Comparison of ENCODE assay signal across 8 cellular contexts in the genomic region with DNA sequence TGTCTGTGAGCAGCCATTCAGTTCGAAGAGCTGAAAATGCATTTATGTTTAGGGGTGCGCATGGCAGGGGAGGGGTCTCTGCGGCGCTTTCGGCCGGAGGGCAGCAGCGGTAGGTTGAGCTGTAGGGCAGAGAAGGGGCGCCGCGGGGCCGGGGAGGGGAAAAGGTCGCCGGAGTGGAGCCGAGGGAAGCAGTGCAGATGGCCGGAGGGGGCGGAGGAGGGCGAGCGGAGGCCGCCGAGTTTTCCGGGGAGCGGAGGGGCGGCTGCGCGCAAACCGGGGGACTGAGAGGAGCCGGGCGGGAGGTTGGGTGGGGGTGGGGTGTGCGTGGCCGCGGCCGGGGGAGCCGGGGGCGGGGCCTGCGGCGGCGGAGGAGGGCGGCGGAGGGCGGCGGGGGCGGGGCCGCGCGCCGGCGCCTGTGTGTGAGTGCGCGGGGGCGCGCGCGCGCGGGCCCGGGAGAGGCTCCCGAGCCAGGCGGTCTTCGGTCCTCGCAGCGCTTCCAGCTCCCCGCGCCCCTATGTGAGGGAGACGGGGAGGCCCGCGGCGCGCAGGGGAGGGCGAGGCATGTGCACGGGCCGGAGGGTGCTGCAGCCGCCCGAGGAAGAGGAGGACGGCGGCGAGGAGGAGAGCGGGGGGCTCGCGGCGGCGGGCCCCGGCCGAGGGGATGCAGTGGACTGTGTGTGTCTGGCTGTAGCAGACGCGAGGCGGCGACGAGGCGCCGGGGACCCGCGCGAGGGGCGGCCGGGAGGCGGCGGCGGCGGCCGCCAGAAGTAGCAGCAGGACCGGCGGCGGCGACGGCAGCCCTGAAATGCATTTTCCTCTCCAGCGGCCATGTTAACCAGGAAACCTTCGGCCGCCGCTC. TPM values are rescaled to one million over a fixed set of nuclear protein-coding genes. Genes with fewer than 3 reads are reported as not detected.
DNase-seq lines count a peak whose midpoint lies in the region; ATAC-seq and TF ChIP-seq lines count a peak whose summit lies in the region.

A gene (plus strand): TSS at position 440 of the 859 bp plus-strand sequence. CDS start 389 bp downstream, at position 829.

- peak within 1 kb of the TSS; percentile 96 to 99 (median 98) for H3K27ac ChIP-seq in Peyer's patch

- ATAC-seq in GM19467 (IDR thresholded peaks at IDR 0.05; ENCODE audit: unreplicated experiment): peak; percentile 41

- peaks cover 5% of the 10 kb centered on the region for H3K9me3 Mint-ChIP-seq in nephron progenitor cell

- TF ChIP-seq CTCF in Peyer's patch (IDR thresholded peaks at IDR 0.05): peak in 2 of 6 experiments; percentile 19 to 23
- no peak for TF ChIP-seq CTCF in nephron progenitor cell (IDR thresholded peaks at IDR 0.05)

- H3K4me1 ChIP-seq in Peyer's patch: peaks cover 0 to 20% (median 0%) of the 10 kb centered on the region in 4 donors

- no peaks in the 10 kb centered on the region for H3K9me3 ChIP-seq in Peyer's patch

- TF ChIP-seq POLR2A in Peyer's patch (IDR thresholded peaks at IDR 0.05): peak; percentile 85 to 92

- H3K36me3 Mint-ChIP-seq in nephron progenitor cell (ENCODE audit: low read depth): peaks cover 29% of the 10 kb centered on the region

- H3K27me3 ChIP-seq in Peyer's patch: no peaks in the 10 kb centered on the region

- H3K4me3 ChIP-seq in Peyer's patch: peak within 1 kb of the TSS; percentile 95 to 100 (median 98)

- H3K36me3 ChIP-seq in Peyer's patch: no peaks in the 10 kb centered on the region

- H3K27ac Mint-ChIP-seq in nephron progenitor cell: peak within 1 kb of the TSS; percentile 99

- no peaks in the 10 kb centered on the region for H3K27me3 Mint-ChIP-seq in nephron progenitor cell (ENCODE audit: low read depth, poor library complexity)

- peak within 1 kb of the TSS; percentile 97 for H3K4me3 Mint-ChIP-seq in nephron progenitor cell

- DNase-seq in D341Med (ENCODE audit: low spot score): peak; percentile 95
- peak; percentile 73 for DNase-seq in HT1080 (ENCODE audit: low read depth)
- DNase-seq in Peyer's patch: peak; percentile 86 to 92 (median 90)
- DNase-seq in activated effector memory CD4-positive, alpha-beta T cell treated with Interleukin-2 at 50 U/mL for 16 hours: peak; percentile 72
- DNase-seq in fibroblast of the conjunctiva (ENCODE audit: low read depth): peak; percentile 44
- peak; percentile 83 for DNase-seq in nephron progenitor cell
- DNase-seq in stromal cell of bone marrow (ENCODE audit: low read depth): peak; percentile 60

- peaks cover 52% of the 10 kb centered on the region for H3K4me1 Mint-ChIP-seq in nephron progenitor cell

RNA-seq across cellular contexts. Expression of the gene that starts here (rescaled TPM):
- 22.5 and 29.0 TPM in 2 replicates for total RNA-seq in HT1080 (2014; rRNA removed; shearing (Covaris generic))
- polyA plus RNA-seq in HT1080 (2015; cell fraction: cytosol; rRNA removed): 16.3 and 20.2 TPM in 2 replicates
- 21.4 and 23.0 TPM in 2 replicates for polyA plus RNA-seq in HT1080 (2015; cell fraction: nucleus; rRNA removed)
- 10 to 100 TPM; 68.5 to 89.1 (median 80.6) TPM for total RNA-seq in Peyer's patch

Comparison
In these comparisons a context has a peak if more than half of its experiments do, and no peak if none do; other contexts are left out.
1. Peak in every context shown above with its lines: DNase-seq, ATAC-seq, H3K4me3 ChIP-seq and H3K27ac ChIP-seq.
2. DNase-seq: peak in every context shown above with its lines; median percentile 95 in D341Med; 90 in Peyer's patch; 83 in nephron progenitor cell; 73 in HT1080; 72 in activated effector memory CD4-positive, alpha-beta T cell treated with Interleukin-2 at 50 U/mL for 16 hours; 60 in stromal cell of bone marrow; 44 in fibroblast of the conjunctiva.